ENCODE assay signal across 23 cellular contexts in genomic region chr3:184977796-184978195, GRCh38.
DNase-seq lines count a peak whose midpoint lies in the region; ATAC-seq and TF ChIP-seq lines count a peak whose summit lies in the region.
"Had no signal": no experiment of that assay in that cellular context is flagged by ENCODE, and none has a peak within 500 bp of the region (broad histone marks: within the 10 kb centered on the region; RNA-seq: fewer than 3 reads in every experiment).

No MANE protein-coding gene starts in this region.

- no peak overlapping the region for H3K4me3 ChIP-seq in fibroblast of the aortic adventitia (ENCODE audit: low read depth, low read length)
- H3K4me3 ChIP-seq: MG63, SJCRH30 had no signal

- TF ChIP-seq CTCF in fibroblast of the aortic adventitia (IDR thresholded peaks at IDR 0.05; ENCODE audit: insufficient read depth, low read length): no peak

- DNase-seq in DMS 273 (lab: John Stamatoyannopoulos, UW; ENCODE audit: unreplicated experiment): peak; percentile 18
- no peak for DNase-seq in DMS 273 treated with DMSO at 0.1 percent for 48 hours (lab: John Stamatoyannopoulos, UW)
- DNase-seq in NCI-H1105 treated with DMSO at 0.1 percent for 48 hours (lab: John Stamatoyannopoulos, UW): peak; percentile 42
- peak; percentile 67 for DNase-seq in NCI-H446 treated with DMSO at 0.1 percent for 48 hours (lab: John Stamatoyannopoulos, UW)
- peak; percentile 37 for DNase-seq in fibroblast of the aortic adventitia (ENCODE audit: low read depth)
- DNase-seq in stimulated activated CD4-positive, alpha-beta T cell treated with anti-CD3 and anti-CD28 coated beads, Interleukin-4, amount 100 ng/mL, for 4 hours: no peak
- no peak for DNase-seq in activated CD4-positive, alpha-beta T cell treated with anti-CD3 and anti-CD28 coated beads, Interleukin-2, amount 50 U/mL, for 4 hours
- DNase-seq: BE2C; DMS53; H7; KBM-7; MG63; NCI-H1417; NCI-H187; NCI-H2081 treated with DMSO at 0.1 percent for 48 hours; NCI-H226; NCI-H524; NCI-H748 treated with DMSO at 0.1 percent for 48 hours; NK-92 treated with Interleukin-12 subunit alpha and Interleukin-12 subunit beta, amount 100 ng/mL, for 24 hours; PC-3; SJCRH30 had no signal

- ATAC-seq in HG02870 (IDR thresholded peaks at IDR 0.05; ENCODE audit: unreplicated experiment): no peak
- ATAC-seq: PC-3, SK-N-SH treated with all-trans-retinoic acid at 6 μM for 48 hours had no signal

Comparison
In these comparisons a context has a peak if more than half of its experiments do, and no peak if none do; other contexts are left out.
1. DNase-seq: peak in DMS 273 (single experiment), NCI-H1105 treated with DMSO at 0.1 percent for 48 hours (single experiment), NCI-H446 treated with DMSO at 0.1 percent for 48 hours (single experiment) and fibroblast of the aortic adventitia (single experiment); none in DMS 273 treated with DMSO at 0.1 percent for 48 hours (single experiment), stimulated activated CD4-positive, alpha-beta T cell treated with anti-CD3 and anti-CD28 coated beads, Interleukin-4, amount 100 ng/mL, for 4 hours (0 of 2) and activated CD4-positive, alpha-beta T cell treated with anti-CD3 and anti-CD28 coated beads, Interleukin-2, amount 50 U/mL, for 4 hours (0 of 2).